In genomic region chrX:48475774-48476577, GRCh38 we compare ENCODE assay signal across 1 cellular context.
TF ChIP-seq lines count a peak whose summit lies in the region.

TSS of gene FTSJ1 (plus strand) at chrX:48476199. CDS start at chrX:48478048, 1,849 bp downstream.

TF ChIP-seq in HEK293, 187 proteins besides CTCF, POLR2A, EP300 and RAD21 (continued from another document and continues in another):
- TF ChIP-seq ZNF639 (tag by site-specific recombination; IDR thresholded peaks at IDR 0.05) = 0 out of 2 replicates have a peak, but pooled peaks have one; percentile 12
- 0 out of 2 replicates have a peak, but pooled peaks have one; percentile 17 for TF ChIP-seq ZNF785 (tag by site-specific recombination; IDR thresholded peaks at IDR 0.05)
- no peak for TF ChIP-seq ZNF560 (tag by site-specific recombination; IDR thresholded peaks at IDR 0.05; ENCODE audit: borderline replicate concordance)
- TF ChIP-seq SP2 (tag by site-specific recombination; IDR thresholded peaks at IDR 0.05) = peak; percentile 69
- peak; percentile 93 for TF ChIP-seq ZBTB26 (tag by site-specific recombination; optimal IDR thresholded peaks at IDR 0.05)
- 0 out of 2 replicates have a peak, but pooled peaks have one; percentile 35 for TF ChIP-seq ZNF10 (tag by site-specific recombination; IDR thresholded peaks at IDR 0.05)
- TF ChIP-seq ZNF629 (tag by site-specific recombination; IDR thresholded peaks at IDR 0.05) = peak; percentile 72; the same call in 1 of the 2 replicates
- TF ChIP-seq ZNF362 (tag by site-specific recombination; IDR thresholded peaks at IDR 0.05) = no peak
- no peak for TF ChIP-seq ZNF513 (tag by site-specific recombination; IDR thresholded peaks at IDR 0.05)
- TF ChIP-seq ZNF174 (tag by site-specific recombination; IDR thresholded peaks at IDR 0.05) = no peak
- TF ChIP-seq ZXDB (tag by site-specific recombination; IDR thresholded peaks at IDR 0.05) = peak; percentile 81
- peak; percentile 60 for TF ChIP-seq ZNF600 (tag by site-specific recombination; IDR thresholded peaks at IDR 0.05)
- TF ChIP-seq ELK4 (IDR thresholded peaks at IDR 0.05; ENCODE audit: borderline replicate concordance, low read depth, low read length) = no peak; the same call in 1 of the 2 replicates
- TF ChIP-seq ZBTB11 (tag by site-specific recombination; conservative IDR thresholded peaks at IDR 0.05; ENCODE audit: low read depth) = peak; percentile 92
- no peak for TF ChIP-seq ZNF280C (tag by site-specific recombination; IDR thresholded peaks at IDR 0.05)
- peak; percentile 32; the same call in 1 of the 2 replicates for TF ChIP-seq INSM2 (tag by site-specific recombination; IDR thresholded peaks at IDR 0.05)
- TF ChIP-seq ATF2 (tag by site-specific recombination; IDR thresholded peaks at IDR 0.05; ENCODE audit: low read depth) = no peak
- TF ChIP-seq PRDM10 (tag by site-specific recombination; IDR thresholded peaks at IDR 0.05) = peak; percentile 89
- peak; percentile 92 for TF ChIP-seq ZBTB20 (tag by site-specific recombination; IDR thresholded peaks at IDR 0.05)
- TF ChIP-seq ZBTB17 (tag by site-specific recombination; IDR thresholded peaks at IDR 0.05) = peak; percentile 97
- peak; percentile 66 for TF ChIP-seq KLF17 (tag by site-specific recombination; IDR thresholded peaks at IDR 0.05)
- peak; percentile 60; the same call in 1 of the 2 replicates for TF ChIP-seq PATZ1 (tag by site-specific recombination; IDR thresholded peaks at IDR 0.05)
- TF ChIP-seq SP3 (tag by site-specific recombination; IDR thresholded peaks at IDR 0.05) = peak; percentile 61; the same call in 1 of the 2 replicates
- TF ChIP-seq ZNF350 (tag by site-specific recombination; IDR thresholded peaks at IDR 0.05) = no peak
